In the genomic region with DNA sequence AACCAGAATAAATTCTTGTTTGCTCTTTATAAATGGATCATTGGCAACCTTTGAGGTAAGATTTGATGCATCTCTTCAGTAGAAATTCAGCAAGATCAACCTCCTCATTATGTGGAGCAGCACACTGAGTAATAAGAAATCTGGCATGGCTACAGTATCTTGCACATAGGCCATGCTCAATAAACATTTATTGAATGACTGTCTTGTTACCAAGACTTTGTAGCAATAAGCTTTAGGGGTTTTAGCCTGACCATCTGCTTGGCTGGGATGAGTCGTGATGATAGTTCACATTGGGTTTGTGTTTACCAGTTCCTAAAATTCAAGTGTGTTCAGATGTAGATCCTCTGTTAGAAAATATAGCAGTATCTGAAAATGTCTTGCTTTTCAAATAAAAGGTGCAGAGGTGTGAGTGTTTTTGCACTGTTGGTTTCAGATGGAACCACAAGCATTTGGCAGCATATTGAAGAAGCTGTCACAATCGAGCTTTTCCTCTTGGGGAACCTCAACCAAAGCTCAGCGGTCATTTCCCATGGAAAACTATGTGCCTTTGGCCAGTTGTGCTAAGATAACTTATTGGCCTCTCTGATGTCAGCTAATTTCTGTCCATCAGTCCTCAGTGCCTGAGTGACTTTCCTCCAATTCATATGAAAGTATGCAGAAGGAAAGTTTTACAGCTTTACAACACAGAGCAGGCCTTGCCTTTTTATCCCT, we compare ENCODE assay signal across 2 cellular contexts.
TF ChIP-seq lines count a peak whose summit lies in the region.

No MANE protein-coding gene starts in this region.

TF ChIP-seq in SK-N-SH treated with all-trans-retinoic acid at 6 μM for 48 hours, 23 proteins besides CTCF, POLR2A, EP300 and RAD21 (continued from another document):
- TF ChIP-seq, protein P1, sequence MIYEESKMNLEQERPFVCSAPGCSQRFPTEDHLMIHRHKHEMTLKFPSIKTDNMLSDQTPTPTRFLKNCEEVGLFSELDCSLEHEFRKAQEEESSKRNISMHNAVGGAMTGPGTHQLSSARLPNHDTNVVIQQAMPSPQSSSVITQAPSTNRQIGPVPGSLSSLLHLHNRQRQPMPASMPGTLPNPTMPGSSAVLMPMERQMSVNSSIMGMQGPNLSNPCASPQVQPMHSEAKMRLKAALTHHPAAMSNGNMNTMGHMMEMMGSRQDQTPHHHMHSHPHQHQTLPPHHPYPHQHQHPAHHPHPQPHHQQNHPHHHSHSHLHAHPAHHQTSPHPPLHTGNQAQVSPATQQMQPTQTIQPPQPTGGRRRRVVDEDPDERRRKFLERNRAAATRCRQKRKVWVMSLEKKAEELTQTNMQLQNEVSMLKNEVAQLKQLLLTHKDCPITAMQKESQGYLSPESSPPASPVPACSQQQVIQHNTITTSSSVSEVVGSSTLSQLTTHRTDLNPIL (CRISPR knock-in tag; IDR thresholded peaks at IDR 0.05; ENCODE audit: low read depth), result no peak
- TF ChIP-seq, protein P2, sequence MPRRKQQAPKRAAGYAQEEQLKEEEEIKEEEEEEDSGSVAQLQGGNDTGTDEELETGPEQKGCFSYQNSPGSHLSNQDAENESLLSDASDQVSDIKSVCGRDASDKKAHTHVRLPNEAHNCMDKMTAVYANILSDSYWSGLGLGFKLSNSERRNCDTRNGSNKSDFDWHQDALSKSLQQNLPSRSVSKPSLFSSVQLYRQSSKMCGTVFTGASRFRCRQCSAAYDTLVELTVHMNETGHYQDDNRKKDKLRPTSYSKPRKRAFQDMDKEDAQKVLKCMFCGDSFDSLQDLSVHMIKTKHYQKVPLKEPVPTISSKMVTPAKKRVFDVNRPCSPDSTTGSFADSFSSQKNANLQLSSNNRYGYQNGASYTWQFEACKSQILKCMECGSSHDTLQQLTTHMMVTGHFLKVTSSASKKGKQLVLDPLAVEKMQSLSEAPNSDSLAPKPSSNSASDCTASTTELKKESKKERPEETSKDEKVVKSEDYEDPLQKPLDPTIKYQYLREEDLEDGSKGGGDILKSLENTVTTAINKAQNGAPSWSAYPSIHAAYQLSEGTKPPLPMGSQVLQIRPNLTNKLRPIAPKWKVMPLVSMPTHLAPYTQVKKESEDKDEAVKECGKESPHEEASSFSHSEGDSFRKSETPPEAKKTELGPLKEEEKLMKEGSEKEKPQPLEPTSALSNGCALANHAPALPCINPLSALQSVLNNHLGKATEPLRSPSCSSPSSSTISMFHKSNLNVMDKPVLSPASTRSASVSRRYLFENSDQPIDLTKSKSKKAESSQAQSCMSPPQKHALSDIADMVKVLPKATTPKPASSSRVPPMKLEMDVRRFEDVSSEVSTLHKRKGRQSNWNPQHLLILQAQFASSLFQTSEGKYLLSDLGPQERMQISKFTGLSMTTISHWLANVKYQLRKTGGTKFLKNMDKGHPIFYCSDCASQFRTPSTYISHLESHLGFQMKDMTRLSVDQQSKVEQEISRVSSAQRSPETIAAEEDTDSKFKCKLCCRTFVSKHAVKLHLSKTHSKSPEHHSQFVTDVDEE (CRISPR knock-in tag; IDR thresholded peaks at IDR 0.05), result no peak
- TF ChIP-seq CSDC2 (CRISPR knock-in tag; IDR thresholded peaks at IDR 0.05) (no peak), ZNF70 (CRISPR knock-in tag; IDR thresholded peaks at IDR 0.05) (no peak), OSR1 (CRISPR knock-in tag; IDR thresholded peaks at IDR 0.05) (no peak)

TF ChIP-seq in SK-N-SH, 30 proteins besides CTCF, POLR2A, EP300 and RAD21 (continued from another document):
- TF ChIP-seq FOSL2 (IDR thresholded peaks at IDR 0.05; ENCODE audit: borderline replicate concordance, low read depth) (no peak), MEF2A (IDR thresholded peaks at IDR 0.05; ENCODE audit: borderline replicate concordance, low read depth) (no peak)
- TF ChIP-seq, protein P3, sequence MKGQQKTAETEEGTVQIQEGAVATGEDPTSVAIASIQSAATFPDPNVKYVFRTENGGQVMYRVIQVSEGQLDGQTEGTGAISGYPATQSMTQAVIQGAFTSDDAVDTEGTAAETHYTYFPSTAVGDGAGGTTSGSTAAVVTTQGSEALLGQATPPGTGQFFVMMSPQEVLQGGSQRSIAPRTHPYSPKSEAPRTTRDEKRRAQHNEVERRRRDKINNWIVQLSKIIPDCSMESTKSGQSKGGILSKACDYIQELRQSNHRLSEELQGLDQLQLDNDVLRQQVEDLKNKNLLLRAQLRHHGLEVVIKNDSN (IDR thresholded peaks at IDR 0.05; ENCODE audit: borderline replicate concordance, low read depth), result no peak
TF ChIP-seq in SK-N-SH: peak in this region for 0.
